ENCODE assay signal across 14 cellular contexts in the genomic region with DNA sequence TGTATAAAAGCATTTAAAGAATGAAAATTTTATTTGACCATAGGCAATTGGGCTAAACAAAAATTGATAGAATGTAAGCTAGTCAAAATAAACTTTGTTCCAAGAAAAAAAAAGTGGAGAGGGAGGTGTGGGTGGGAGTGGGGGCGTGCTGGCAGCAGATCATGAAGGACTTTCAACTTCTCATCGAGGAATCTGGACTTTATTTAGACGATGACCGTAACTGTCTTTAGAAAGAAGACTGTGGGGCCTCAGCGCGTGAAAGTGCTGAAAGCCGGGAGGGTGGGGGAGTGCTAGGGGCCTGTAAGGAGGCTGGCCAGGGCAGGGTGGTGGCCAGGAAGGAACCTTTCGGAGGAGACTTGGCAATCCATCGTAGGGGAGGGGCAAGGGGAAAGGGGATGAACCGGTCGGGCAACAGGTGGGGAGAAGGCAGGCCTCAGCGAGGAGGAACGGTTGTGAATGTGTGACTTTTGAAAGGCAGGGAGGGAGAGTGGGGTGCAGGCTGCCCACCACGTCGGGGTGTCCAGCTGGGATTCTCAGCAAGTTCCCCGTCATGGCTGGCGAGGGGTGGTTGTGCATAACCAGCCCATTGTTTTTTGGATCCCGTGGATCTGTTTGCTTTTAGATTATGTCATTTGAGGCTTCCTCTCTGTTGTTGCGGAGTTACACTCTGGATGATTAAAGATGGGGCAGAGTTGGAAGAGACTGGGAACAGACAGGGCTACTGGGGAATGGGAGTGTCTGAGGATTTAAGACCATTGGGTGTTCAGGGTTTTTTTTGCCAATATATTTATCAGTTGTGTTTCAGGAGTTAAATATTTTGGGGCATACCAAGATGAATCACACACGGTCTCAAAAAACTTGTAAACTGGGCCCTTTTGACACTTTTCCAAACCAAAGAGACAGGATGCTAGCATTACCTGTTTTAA. TPM values are rescaled to one million over a fixed set of nuclear protein-coding genes. Genes with fewer than 3 reads are reported as not detected.
DNase-seq lines count a peak whose midpoint lies in the region; ATAC-seq and TF ChIP-seq lines count a peak whose summit lies in the region.
"Had no signal": no experiment of that assay in that cellular context is flagged by ENCODE, and none has a peak within 500 bp of the region (broad histone marks: within the 10 kb centered on the region; RNA-seq: fewer than 3 reads in every experiment).

No MANE protein-coding gene starts in this region.

- DNase-seq in PC-3 (peak; percentile 62), osteocyte (ENCODE audit: extremely low spot score, unreplicated experiment) (no peak), NCI-H82 treated with DMSO at 0.1 percent for 48 hours (lab: John Stamatoyannopoulos, UW; ENCODE audit: unreplicated experiment) (no peak), NCI-H526 (lab: John Stamatoyannopoulos, UW) (no peak), SW 1271 (lab: John Stamatoyannopoulos, UW) (no peak)
- no peak for DNase-seq in T-helper 2 cell treated with Interferon-gamma antibody and Interleukin-4, amounts not matched to agents 5 μg/mL and 100 μg/mL, for 36 hours (ENCODE audit: low spot score)
- DNase-seq: CD4-positive, CD25-positive, alpha-beta regulatory T cell; dorsolateral prefrontal cortex; heart left ventricle had no signal

- H3K4me1 Mint-ChIP-seq in osteocyte (ENCODE audit: unreplicated experiment) = peaks cover 72% of the 10 kb centered on the region
- no peaks in the 10 kb centered on the region for H3K4me1 Mint-ChIP-seq in T-helper 2 cell treated with Interferon-gamma antibody and Interleukin-4, amounts not matched to agents 5 μg/mL and 100 μg/mL, for 36 hours (ENCODE audit: low read depth)
- H3K4me1 Mint-ChIP-seq: activated naive CD4-positive, alpha-beta T cell treated with anti-CD3 and anti-CD28 coated beads, Interleukin-2, amount 50 U/mL, for 24 hours; CD4-positive, CD25-positive, alpha-beta regulatory T cell had no signal

- no peak for TF ChIP-seq CTCF in C4-2B (conservative IDR thresholded peaks at IDR 0.05)
- TF ChIP-seq CTCF in PC-3 (conservative IDR thresholded peaks at IDR 0.05; ENCODE audit: low read depth, low read length) = no peak
- no peak for TF ChIP-seq CTCF in osteocyte (IDR thresholded peaks at IDR 0.05)

- no peaks in the 10 kb centered on the region for H3K79me2 ChIP-seq in PC-3 (ENCODE audit: low read length)

- peak overlapping the region; percentile 70 for H2AFZ ChIP-seq in PC-3 (ENCODE audit: low read length)

- peak overlapping the region; percentile 75 for H3K4me2 ChIP-seq in PC-3 (ENCODE audit: low read length)

- no peaks in the 10 kb centered on the region for H4K20me1 ChIP-seq in PC-3 (ENCODE audit: low read length)

- no peaks in the 10 kb centered on the region for H3K36me3 Mint-ChIP-seq in osteocyte (ENCODE audit: unreplicated experiment)
- H3K36me3 Mint-ChIP-seq in T-helper 2 cell treated with Interferon-gamma antibody and Interleukin-4, amounts not matched to agents 5 μg/mL and 100 μg/mL, for 36 hours (ENCODE audit: low read depth) = no peaks in the 10 kb centered on the region
- H3K36me3 Mint-ChIP-seq: activated naive CD4-positive, alpha-beta T cell treated with anti-CD3 and anti-CD28 coated beads, Interleukin-2, amount 50 U/mL, for 24 hours; CD4-positive, CD25-positive, alpha-beta regulatory T cell had no signal

- H3F3A ChIP-seq in PC-3 (ENCODE audit: low read length, unreplicated experiment) = no peaks in the 10 kb centered on the region

- POLR2A ChIA-PET in PC-3 (lab: Charles Lee; ENCODE audit: unreplicated experiment) = no interaction called here

- no peaks in the 10 kb centered on the region for H3K9me3 Mint-ChIP-seq in osteocyte (ENCODE audit: unreplicated experiment)
- no peaks in the 10 kb centered on the region for H3K9me3 Mint-ChIP-seq in T-helper 2 cell treated with Interferon-gamma antibody and Interleukin-4, amounts not matched to agents 5 μg/mL and 100 μg/mL, for 36 hours
- H3K9me3 Mint-ChIP-seq: activated naive CD4-positive, alpha-beta T cell treated with anti-CD3 and anti-CD28 coated beads, Interleukin-2, amount 50 U/mL, for 24 hours; CD4-positive, CD25-positive, alpha-beta regulatory T cell; stimulated activated naive CD8-positive, alpha-beta T cell treated with anti-CD3 and anti-CD28 coated beads, Interleukin-15, Interleukin-2, amounts not matched to agents 100 ng/mL and 50 ng/mL, for 24 hours; T-helper 1 cell treated with Interleukin-12 subunit alpha and Interleukin-12 subunit beta and Interleukin-4 antibody, amounts not matched to agents 30 μg/mL and 1 μg/mL, for 36 hours had no signal

- ATAC-seq in PC-3 = peak; percentile 50
- ATAC-seq: heart left ventricle had no signal

- peaks cover 17% of the 10 kb centered on the region for H3K4me1 ChIP-seq in PC-3 (ENCODE audit: insufficient read depth, low read length)
- H3K4me1 ChIP-seq in iPS-18a (ENCODE audit: control insufficient read depth, low read depth, low read length) = peaks cover 45% of the 10 kb centered on the region

- H3K36me3 ChIP-seq in PC-3 (ENCODE audit: low read depth, low read length) (no peaks in the 10 kb centered on the region), iPS-18a (ENCODE audit: control insufficient read depth, low read depth, low read length) (no peaks in the 10 kb centered on the region)
- H3K36me3 ChIP-seq: heart left ventricle had no signal

- H3K27ac ChIP-seq in C4-2B (peak overlapping the region; percentile 34), PC-3 (ENCODE audit: low read length) (no peak overlapping the region), iPS-18a (ENCODE audit: low read length) (no peak overlapping the region)
- H3K27ac ChIP-seq: heart left ventricle had no signal

- H3K9me3 ChIP-seq in PC-3 (ENCODE audit: low read length) (no peaks in the 10 kb centered on the region), iPS-18a (ENCODE audit: control insufficient read depth, low read depth, low read length) (no peaks in the 10 kb centered on the region)
- H3K9me3 ChIP-seq: heart left ventricle had no signal

- H3K9ac ChIP-seq in PC-3 (ENCODE audit: low read length) (no peak overlapping the region), iPS-18a (ENCODE audit: low read length) (peak overlapping the region; percentile 11)

- H3K4me3 ChIP-seq in PC-3 (ENCODE audit: low read length) (peak overlapping the region; percentile 33; the same call in 1 of the 2 replicates), iPS-18a (ENCODE audit: low read length) (peak overlapping the region; percentile 33)
- H3K4me3 ChIP-seq: heart left ventricle had no signal

- no peaks in the 10 kb centered on the region for H3K27me3 Mint-ChIP-seq in osteocyte (ENCODE audit: unreplicated experiment)
- peaks cover 14% of the 10 kb centered on the region for H3K27me3 Mint-ChIP-seq in T-helper 2 cell treated with Interferon-gamma antibody and Interleukin-4, amounts not matched to agents 5 μg/mL and 100 μg/mL, for 36 hours (ENCODE audit: low read depth)

- peak overlapping the region; percentile 32 for H3K4me3 Mint-ChIP-seq in osteocyte (ENCODE audit: unreplicated experiment)
- H3K4me3 Mint-ChIP-seq in T-helper 2 cell treated with Interferon-gamma antibody and Interleukin-4, amounts not matched to agents 5 μg/mL and 100 μg/mL, for 36 hours = no peak overlapping the region
- H3K4me3 Mint-ChIP-seq: activated naive CD4-positive, alpha-beta T cell treated with anti-CD3 and anti-CD28 coated beads, Interleukin-2, amount 50 U/mL, for 24 hours; CD4-positive, CD25-positive, alpha-beta regulatory T cell; stimulated activated naive CD8-positive, alpha-beta T cell treated with anti-CD3 and anti-CD28 coated beads, Interleukin-15, Interleukin-2, amounts not matched to agents 100 ng/mL and 50 ng/mL, for 24 hours; T-helper 1 cell treated with Interleukin-12 subunit alpha and Interleukin-12 subunit beta and Interleukin-4 antibody, amounts not matched to agents 30 μg/mL and 1 μg/mL, for 36 hours had no signal

- H3K27ac Mint-ChIP-seq in osteocyte (ENCODE audit: unreplicated experiment) = peak overlapping the region; percentile 71
- no peak overlapping the region for H3K27ac Mint-ChIP-seq in T-helper 2 cell treated with Interferon-gamma antibody and Interleukin-4, amounts not matched to agents 5 μg/mL and 100 μg/mL, for 36 hours
- H3K27ac Mint-ChIP-seq: activated naive CD4-positive, alpha-beta T cell treated with anti-CD3 and anti-CD28 coated beads, Interleukin-2, amount 50 U/mL, for 24 hours; CD4-positive, CD25-positive, alpha-beta regulatory T cell; stimulated activated naive CD8-positive, alpha-beta T cell treated with anti-CD3 and anti-CD28 coated beads, Interleukin-15, Interleukin-2, amounts not matched to agents 100 ng/mL and 50 ng/mL, for 24 hours; T-helper 1 cell treated with Interleukin-12 subunit alpha and Interleukin-12 subunit beta and Interleukin-4 antibody, amounts not matched to agents 30 μg/mL and 1 μg/mL, for 36 hours had no signal

- intact Hi-C loops in PC-3 (cut with micrococcal nuclease) = no loop called here

- BruUV-seq in PC-3 (replicated peaks; lab: Mats Ljungman, UMichigan) = no TSS peak

- CTCF ChIA-PET in PC-3 (lab: Charles Lee) = no interaction called here

- H3K27me3 ChIP-seq in PC-3 (ENCODE audit: low read length) (peaks cover 31% of the 10 kb centered on the region; the same call in 1 of the 2 replicates), iPS-18a (ENCODE audit: control insufficient read depth, insufficient read depth, low read length) (no peaks in the 10 kb centered on the region)

- H3K9me2 ChIP-seq in PC-3 (replicated peaks; ENCODE audit: low read length) = no peaks in the 10 kb centered on the region

RNA-seq across cellular contexts. Expression of gene HUNK, which starts 35.5 kb away (rescaled TPM):
- total RNA-seq in PC-3 (2014; rRNA removed) (not detected in 2 replicates), osteocyte (0.83 and 1.8 TPM in 2 replicates)
- total RNA-seq: CD4-positive, CD25-positive, alpha-beta regulatory T cell had no signal
